15 cellular contexts compared by ENCODE assay signal in the genomic region with DNA sequence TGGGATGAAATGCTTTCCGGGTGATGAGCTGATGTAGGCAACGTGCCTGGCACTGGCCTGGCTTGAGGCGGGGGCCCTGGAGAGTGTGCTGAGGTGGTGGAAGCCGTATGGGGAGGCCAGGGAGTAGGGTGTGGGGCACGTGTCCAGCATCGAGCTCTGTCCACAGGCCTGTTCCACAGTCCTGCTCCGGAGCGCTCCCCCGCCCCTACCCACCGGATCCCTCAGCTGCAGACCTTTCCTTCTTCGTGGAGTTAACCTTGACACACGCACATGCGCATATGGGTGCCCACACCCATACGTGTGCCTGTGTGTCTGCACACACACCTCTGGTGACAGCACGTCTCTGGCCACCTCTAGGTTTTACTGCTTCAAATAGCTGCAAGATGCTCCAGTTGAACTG. TPM values are rescaled to one million over a fixed set of nuclear protein-coding genes. Genes with fewer than 3 reads are reported as not detected.
A peak's percentile ranks its signal among the peaks of the same experiment; 100 is the strongest.
DNase-seq lines count a peak whose midpoint lies in the region; ATAC-seq and TF ChIP-seq lines count a peak whose summit lies in the region.
"Had no signal": no experiment of that assay in that cellular context is flagged by ENCODE, and none has a peak within 500 bp of the region (broad histone marks: within the 10 kb centered on the region; RNA-seq: fewer than 3 reads in every experiment).

No MANE protein-coding gene starts in this region.

- no peak overlapping the region for H3K4me3 Mint-ChIP-seq in activated CD8-positive, alpha-beta memory T cell treated with anti-CD3 and anti-CD28 coated beads, Interleukin-2, amount 10 ng/mL, durations not matched to agents 7 days and 5 days

- H3K27ac ChIP-seq in neuronal stem cell (replicated peaks; ENCODE audit: low read length) = no peak overlapping the region
- no peak overlapping the region for H3K27ac ChIP-seq in transverse colon
- H3K27ac ChIP-seq in foreskin keratinocyte = no peak overlapping the region
- H3K27ac ChIP-seq: 22Rv1 had no signal

- no CpG with 5 or more reads among the region's 15 CpGs for WGBS in neuronal stem cell (ENCODE audit: extremely low coverage in 2 of 2, insufficient read length in 2 of 2, insufficient replicate concordance in 1 of 2), 2 donors
- 90% methylated on average over 15 of the region's 15 CpGs; no CpG with 5 or more reads in 1 of the 2 donors for WGBS in transverse colon (ENCODE audit: low coverage in 1 of 2), 2 donors

- TF ChIP-seq POLR2A in transverse colon (IDR thresholded peaks at IDR 0.05) = no peak

- no peak overlapping the region for H2BK5ac ChIP-seq in neuronal stem cell (ENCODE audit: low read length)

- H4K8ac ChIP-seq in neuronal stem cell (ENCODE audit: low read depth, low read length) = no peak overlapping the region

- H3K23ac ChIP-seq in neuronal stem cell (ENCODE audit: low read depth, low read length, poor library complexity) = peak overlapping the region; percentile 88

- H2BK120ac ChIP-seq in neuronal stem cell (ENCODE audit: low read depth, low read length) = peak overlapping the region; percentile 54

- H3K9me3 Mint-ChIP-seq in activated CD8-positive, alpha-beta memory T cell treated with anti-CD3 and anti-CD28 coated beads, Interleukin-2, amount 10 ng/mL, durations not matched to agents 7 days and 5 days (ENCODE audit: low read depth) = peaks cover 2% of the 10 kb centered on the region

- TF ChIP-seq EP300 in transverse colon (IDR thresholded peaks at IDR 0.05; ENCODE audit: low read depth) = no peak

- CTCF ChIA-PET in activated CD8-positive, alpha-beta memory T cell treated with anti-CD3 and anti-CD28 coated beads, Interleukin-2, amount 10 ng/mL, durations not matched to agents 7 days and 5 days (lab: Charles Lee) = interaction anchor here (1.7 kb wide), 1 partner anchor 82 kb away, joined by 5 read pairs; no protein-coding TSS in a partner anchor

- H3K9me3 ChIP-seq in neuronal stem cell (replicated peaks in 1 of 2; ENCODE audit: control insufficient read depth in 2 of 2, insufficient read depth in 1 of 2, low read depth in 1 of 2, low read length in 2 of 2) = no peaks in the 10 kb centered on the region
- H3K9me3 ChIP-seq in transverse colon = no peaks in the 10 kb centered on the region

- H4K91ac ChIP-seq in neuronal stem cell (ENCODE audit: low read depth, low read length, poor library complexity) = no peak overlapping the region

- no peaks in the 10 kb centered on the region for H3K4me1 Mint-ChIP-seq in activated CD8-positive, alpha-beta memory T cell treated with anti-CD3 and anti-CD28 coated beads, Interleukin-2, amount 10 ng/mL, durations not matched to agents 7 days and 5 days

- H3K4me2 ChIP-seq in neuronal stem cell (ENCODE audit: insufficient read depth, low read length, poor library complexity, severe bottlenecking) = no peak overlapping the region

- TF ChIP-seq CTCF in transverse colon (IDR thresholded peaks at IDR 0.05) (no peak), foreskin keratinocyte (conservative IDR thresholded peaks at IDR 0.05) (no peak)

- H3K36me3 Mint-ChIP-seq in activated CD8-positive, alpha-beta memory T cell treated with anti-CD3 and anti-CD28 coated beads, Interleukin-2, amount 10 ng/mL, durations not matched to agents 7 days and 5 days = no peaks in the 10 kb centered on the region

- H2AK5ac ChIP-seq in neuronal stem cell (ENCODE audit: low read depth, low read length) = no peak overlapping the region

- peaks cover 0 to 50% (median 0%) of the 10 kb centered on the region in 3 experiments for H3K27me3 ChIP-seq in neuronal stem cell (ENCODE audit: control insufficient read depth in 3 of 3, insufficient read depth in 3 of 3, low read depth in 1 of 3, low read length in 3 of 3)
- H3K27me3 ChIP-seq in transverse colon = peaks cover 6% of the 10 kb centered on the region
- peaks cover 21% of the 10 kb centered on the region for H3K27me3 ChIP-seq in foreskin keratinocyte

- no peak overlapping the region for H2BK15ac ChIP-seq in neuronal stem cell (ENCODE audit: low read length)

- peak overlapping the region; percentile 77 for H3K14ac ChIP-seq in neuronal stem cell (ENCODE audit: low read length)

- no peak overlapping the region for H2BK12ac ChIP-seq in neuronal stem cell (ENCODE audit: low read length)

- no peaks in the 10 kb centered on the region for H3K27me3 Mint-ChIP-seq in activated CD8-positive, alpha-beta memory T cell treated with anti-CD3 and anti-CD28 coated beads, Interleukin-2, amount 10 ng/mL, durations not matched to agents 7 days and 5 days

- H3K4me1 ChIP-seq in neuronal stem cell (ENCODE audit: control insufficient read depth in 2 of 2, insufficient read depth in 1 of 2, low read depth in 1 of 2, low read length in 2 of 2) (peaks cover 0 to 3% of the 10 kb centered on the region in 2 donors), transverse colon (no peaks in the 10 kb centered on the region), foreskin keratinocyte (no peaks in the 10 kb centered on the region)

- no peak overlapping the region for H3K4ac ChIP-seq in neuronal stem cell (ENCODE audit: low read length)

- H3K4me3 ChIP-seq in neuronal stem cell (ENCODE audit: low read length in 2 of 2) = no peak overlapping the region
- H3K4me3 ChIP-seq in transverse colon = no peak overlapping the region

- in situ Hi-C loops in transverse colon (cut with MboI; ENCODE audit: low pct_ligation_motif_present in 1 of 4, low pct_unique_long_range_greater_than_20kb in 1 of 4, low sequenced_read_pairs in 3 of 4) = no loop called here

- no peak for ATAC-seq in activated CD8-positive, alpha-beta memory T cell treated with anti-CD3 and anti-CD28 coated beads, Interleukin-2, amount 10 ng/mL, durations not matched to agents 7 days and 5 days
- ATAC-seq in foreskin keratinocyte (no peak), GM19035 (IDR thresholded peaks at IDR 0.05; ENCODE audit: unreplicated experiment) (no peak), HG03159 (IDR thresholded peaks at IDR 0.05; ENCODE audit: unreplicated experiment) (no peak)
- ATAC-seq: Panc1 had no signal

- intact Hi-C loops in transverse colon (cut with DNase I; ENCODE audit: low total_unique reads) = no loop called here

- peak overlapping the region; percentile 7 for H3K18ac ChIP-seq in neuronal stem cell (ENCODE audit: low read length)

- DNase-seq in activated CD8-positive, alpha-beta memory T cell treated with anti-CD3 and anti-CD28 coated beads for 24 hours = peak; percentile 30
- no peak for DNase-seq in activated CD8-positive, alpha-beta memory T cell treated with anti-CD3 and anti-CD28 coated beads, Interleukin-2, amount 10 ng/mL, durations not matched to agents 7 days and 5 days
- DNase-seq in ecto neural progenitor cell (ENCODE audit: low spot score) = peak; percentile 37
- DNase-seq in neuronal stem cell (ENCODE audit: low spot score) = no peak
- peak; percentile 0 for DNase-seq in transverse colon
- no peak for DNase-seq in foreskin keratinocyte
- DNase-seq: C1 segment of cervical spinal cord, HCEC 1CT, Karpas-422, MM.1S, NCI-H446 treated with DMSO at 0.1 percent for 48 hours had no signal

- H3K36me3 ChIP-seq in neuronal stem cell (replicated peaks in 1 of 2; ENCODE audit: control insufficient read depth in 2 of 2, insufficient read depth in 2 of 2, low read length in 2 of 2) (peaks cover 0 to 1% of the 10 kb centered on the region in 2 donors), transverse colon (no peaks in the 10 kb centered on the region)

- peak overlapping the region; percentile 40 for H3K9ac ChIP-seq in neuronal stem cell (ENCODE audit: low read depth, low read length, poor library complexity)

- no peak overlapping the region for H3K27ac Mint-ChIP-seq in activated CD8-positive, alpha-beta memory T cell treated with anti-CD3 and anti-CD28 coated beads, Interleukin-2, amount 10 ng/mL, durations not matched to agents 7 days and 5 days

- H3K79me1 ChIP-seq in neuronal stem cell (ENCODE audit: low read depth, low read length) = peaks cover 2% of the 10 kb centered on the region

- H2AFZ ChIP-seq in neuronal stem cell (ENCODE audit: low read length) = no peak overlapping the region

RNA-seq across cellular contexts. Expression of gene INHBB, which starts 49.3 kb away (rescaled TPM):
- total RNA-seq in activated CD8-positive, alpha-beta memory T cell treated with anti-CD3 and anti-CD28 coated beads, Interleukin-2, amount 10 ng/mL, durations not matched to agents 7 days and 5 days = not detected
- polyA plus RNA-seq in neuronal stem cell (2013, experiment 1 of 2) = not detected
- 0.01 TPM for polyA plus RNA-seq in neuronal stem cell (2013, experiment 2 of 2)
- 1 to 10 TPM in 1 of 4 donors, under 1 TPM in 2, not detected in 1; 0.20 to 1.1 (median 0.41) TPM for total RNA-seq in transverse colon
- total RNA-seq in foreskin keratinocyte = not detected in 2 replicates
- polyA plus RNA-seq in foreskin keratinocyte = not detected in 2 replicates

Comparison
In these comparisons a context has a peak if more than half of its experiments do, and no peak if none do; other contexts are left out.
1. DNase-seq: peak in activated CD8-positive, alpha-beta memory T cell treated with anti-CD3 and anti-CD28 coated beads for 24 hours (single experiment), ecto neural progenitor cell (single experiment) and transverse colon (single experiment); none in activated CD8-positive, alpha-beta memory T cell treated with anti-CD3 and anti-CD28 coated beads, Interleukin-2, amount 10 ng/mL, durations not matched to agents 7 days and 5 days (single experiment), neuronal stem cell (single experiment) and foreskin keratinocyte (0 of 2).